In the genomic region with DNA sequence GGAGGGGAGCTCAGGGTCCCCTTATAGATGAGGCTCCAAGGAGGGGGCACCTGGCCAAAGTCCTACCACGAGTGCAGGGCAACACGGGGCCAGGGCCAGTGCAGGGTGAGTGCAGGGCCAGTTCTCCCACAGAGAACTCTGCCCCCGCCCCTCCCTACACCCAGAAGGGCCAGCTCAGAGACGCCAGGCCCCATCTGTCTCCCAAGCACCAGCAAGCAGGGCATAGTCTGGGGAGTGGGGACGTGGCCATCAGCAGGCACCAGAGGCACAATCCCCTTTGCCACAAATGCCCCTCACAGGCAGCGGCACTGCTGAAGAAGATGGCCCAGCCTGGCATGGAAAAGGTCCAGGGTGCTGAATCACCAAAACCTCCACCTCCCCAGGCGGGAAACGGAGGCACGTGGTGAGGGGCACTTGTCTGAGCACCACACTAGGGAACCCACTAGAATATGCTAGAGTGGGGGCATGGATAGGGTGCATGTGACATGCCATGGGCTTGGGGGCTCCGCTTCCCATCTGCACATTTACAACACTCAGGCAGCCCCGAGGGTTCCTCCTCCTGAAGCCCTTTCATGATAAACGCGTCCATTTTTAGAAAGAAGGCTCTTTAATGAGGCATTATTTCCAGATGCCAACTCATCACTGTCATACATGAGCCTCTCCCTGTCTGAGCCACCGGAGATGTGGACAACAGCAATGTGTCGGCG, we compare ENCODE assay signal across 1 cellular context.
A peak's percentile ranks its signal among the peaks of the same experiment; 100 is the strongest.
TF ChIP-seq lines count a peak whose summit lies in the region.

No MANE protein-coding gene starts in this region.

TF ChIP-seq in HepG2, 621 proteins besides CTCF, POLR2A, EP300 and RAD21 (continued from another document and continues in another):
- no peak for TF ChIP-seq ZNF749 (CRISPR knock-in tag; IDR thresholded peaks at IDR 0.05; ENCODE audit: borderline replicate concordance)
- no peak for TF ChIP-seq PRPF4 (IDR thresholded peaks at IDR 0.05; ENCODE audit: low read depth, low read length, poor library complexity, severe bottlenecking)
- TF ChIP-seq EEA1 (CRISPR knock-in tag; IDR thresholded peaks at IDR 0.05; ENCODE audit: borderline replicate concordance) = no peak
- TF ChIP-seq KDM5B (CRISPR knock-in tag; IDR thresholded peaks at IDR 0.05; ENCODE audit: borderline replicate concordance) = no peak
- TF ChIP-seq RNF2 (conservative IDR thresholded peaks at IDR 0.05; ENCODE audit: low read depth) = no peak
- peak; percentile 43; the same call in 1 of the 2 replicates for TF ChIP-seq ZFX (CRISPR knock-in tag; IDR thresholded peaks at IDR 0.05; ENCODE audit: low read depth)
- no peak for TF ChIP-seq KLF12 (CRISPR knock-in tag; IDR thresholded peaks at IDR 0.05; ENCODE audit: borderline replicate concordance)
- TF ChIP-seq ZNF263 (CRISPR knock-in tag; IDR thresholded peaks at IDR 0.05) = no peak
- TF ChIP-seq, protein P1, sequence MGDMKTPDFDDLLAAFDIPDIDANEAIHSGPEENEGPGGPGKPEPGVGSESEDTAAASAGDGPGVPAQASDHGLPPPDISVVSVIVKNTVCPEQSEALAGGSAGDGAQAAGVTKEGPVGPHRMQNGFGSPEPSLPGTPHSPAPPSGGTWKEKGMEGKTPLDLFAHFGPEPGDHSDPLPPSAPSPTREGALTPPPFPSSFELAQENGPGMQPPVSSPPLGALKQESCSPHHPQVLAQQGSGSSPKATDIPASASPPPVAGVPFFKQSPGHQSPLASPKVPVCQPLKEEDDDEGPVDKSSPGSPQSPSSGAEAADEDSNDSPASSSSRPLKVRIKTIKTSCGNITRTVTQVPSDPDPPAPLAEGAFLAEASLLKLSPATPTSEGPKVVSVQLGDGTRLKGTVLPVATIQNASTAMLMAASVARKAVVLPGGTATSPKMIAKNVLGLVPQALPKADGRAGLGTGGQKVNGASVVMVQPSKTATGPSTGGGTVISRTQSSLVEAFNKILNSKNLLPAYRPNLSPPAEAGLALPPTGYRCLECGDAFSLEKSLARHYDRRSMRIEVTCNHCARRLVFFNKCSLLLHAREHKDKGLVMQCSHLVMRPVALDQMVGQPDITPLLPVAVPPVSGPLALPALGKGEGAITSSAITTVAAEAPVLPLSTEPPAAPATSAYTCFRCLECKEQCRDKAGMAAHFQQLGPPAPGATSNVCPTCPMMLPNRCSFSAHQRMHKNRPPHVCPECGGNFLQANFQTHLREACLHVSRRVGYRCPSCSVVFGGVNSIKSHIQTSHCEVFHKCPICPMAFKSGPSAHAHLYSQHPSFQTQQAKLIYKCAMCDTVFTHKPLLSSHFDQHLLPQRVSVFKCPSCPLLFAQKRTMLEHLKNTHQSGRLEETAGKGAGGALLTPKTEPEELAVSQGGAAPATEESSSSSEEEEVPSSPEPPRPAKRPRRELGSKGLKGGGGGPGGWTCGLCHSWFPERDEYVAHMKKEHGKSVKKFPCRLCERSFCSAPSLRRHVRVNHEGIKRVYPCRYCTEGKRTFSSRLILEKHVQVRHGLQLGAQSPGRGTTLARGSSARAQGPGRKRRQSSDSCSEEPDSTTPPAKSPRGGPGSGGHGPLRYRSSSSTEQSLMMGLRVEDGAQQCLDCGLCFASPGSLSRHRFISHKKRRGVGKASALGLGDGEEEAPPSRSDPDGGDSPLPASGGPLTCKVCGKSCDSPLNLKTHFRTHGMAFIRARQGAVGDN (CRISPR knock-in tag; IDR thresholded peaks at IDR 0.05) = peak; percentile 80
- TF ChIP-seq ZBTB7A (CRISPR knock-in tag; IDR thresholded peaks at IDR 0.05) = 0 out of 2 replicates have a peak, but pooled peaks have one; percentile 55
- TF ChIP-seq ZMYM2 (CRISPR knock-in tag; IDR thresholded peaks at IDR 0.05) = no peak
- TF ChIP-seq HNF4A (CRISPR knock-in tag; IDR thresholded peaks at IDR 0.05) = peak; percentile 79
- no peak for TF ChIP-seq ZNF780A (CRISPR knock-in tag; IDR thresholded peaks at IDR 0.05)
- no peak for TF ChIP-seq FOXA3 (CRISPR knock-in tag; IDR thresholded peaks at IDR 0.05)
- TF ChIP-seq RORA (CRISPR knock-in tag; IDR thresholded peaks at IDR 0.05) = no peak
- TF ChIP-seq, protein P2, sequence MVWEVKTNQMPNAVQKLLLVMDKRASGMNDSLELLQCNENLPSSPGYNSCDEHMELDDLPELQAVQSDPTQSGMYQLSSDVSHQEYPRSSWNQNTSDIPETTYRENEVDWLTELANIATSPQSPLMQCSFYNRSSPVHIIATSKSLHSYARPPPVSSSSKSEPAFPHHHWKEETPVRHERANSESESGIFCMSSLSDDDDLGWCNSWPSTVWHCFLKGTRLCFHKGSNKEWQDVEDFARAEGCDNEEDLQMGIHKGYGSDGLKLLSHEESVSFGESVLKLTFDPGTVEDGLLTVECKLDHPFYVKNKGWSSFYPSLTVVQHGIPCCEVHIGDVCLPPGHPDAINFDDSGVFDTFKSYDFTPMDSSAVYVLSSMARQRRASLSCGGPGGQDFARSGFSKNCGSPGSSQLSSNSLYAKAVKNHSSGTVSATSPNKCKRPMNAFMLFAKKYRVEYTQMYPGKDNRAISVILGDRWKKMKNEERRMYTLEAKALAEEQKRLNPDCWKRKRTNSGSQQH (CRISPR knock-in tag; IDR thresholded peaks at IDR 0.05; ENCODE audit: low read depth) = no peak
- TF ChIP-seq KMT2A (CRISPR knock-in tag; IDR thresholded peaks at IDR 0.05) = no peak
- no peak for TF ChIP-seq ZNF550 (CRISPR knock-in tag; IDR thresholded peaks at IDR 0.05; ENCODE audit: borderline replicate concordance)
- TF ChIP-seq, protein P3, sequence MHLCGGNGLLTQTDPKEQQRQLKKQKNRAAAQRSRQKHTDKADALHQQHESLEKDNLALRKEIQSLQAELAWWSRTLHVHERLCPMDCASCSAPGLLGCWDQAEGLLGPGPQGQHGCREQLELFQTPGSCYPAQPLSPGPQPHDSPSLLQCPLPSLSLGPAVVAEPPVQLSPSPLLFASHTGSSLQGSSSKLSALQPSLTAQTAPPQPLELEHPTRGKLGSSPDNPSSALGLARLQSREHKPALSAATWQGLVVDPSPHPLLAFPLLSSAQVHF (CRISPR knock-in tag; IDR thresholded peaks at IDR 0.05) = no peak
- no peak for TF ChIP-seq RBM39 (IDR thresholded peaks at IDR 0.05; ENCODE audit: low read depth, low read length, poor library complexity, severe bottlenecking)
- TF ChIP-seq, protein P4, sequence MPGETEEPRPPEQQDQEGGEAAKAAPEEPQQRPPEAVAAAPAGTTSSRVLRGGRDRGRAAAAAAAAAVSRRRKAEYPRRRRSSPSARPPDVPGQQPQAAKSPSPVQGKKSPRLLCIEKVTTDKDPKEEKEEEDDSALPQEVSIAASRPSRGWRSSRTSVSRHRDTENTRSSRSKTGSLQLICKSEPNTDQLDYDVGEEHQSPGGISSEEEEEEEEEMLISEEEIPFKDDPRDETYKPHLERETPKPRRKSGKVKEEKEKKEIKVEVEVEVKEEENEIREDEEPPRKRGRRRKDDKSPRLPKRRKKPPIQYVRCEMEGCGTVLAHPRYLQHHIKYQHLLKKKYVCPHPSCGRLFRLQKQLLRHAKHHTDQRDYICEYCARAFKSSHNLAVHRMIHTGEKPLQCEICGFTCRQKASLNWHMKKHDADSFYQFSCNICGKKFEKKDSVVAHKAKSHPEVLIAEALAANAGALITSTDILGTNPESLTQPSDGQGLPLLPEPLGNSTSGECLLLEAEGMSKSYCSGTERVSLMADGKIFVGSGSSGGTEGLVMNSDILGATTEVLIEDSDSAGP (CRISPR knock-in tag; IDR thresholded peaks at IDR 0.05; ENCODE audit: borderline replicate concordance) = peak; percentile 46; the same call in 1 of the 2 replicates
- TF ChIP-seq, protein P5, sequence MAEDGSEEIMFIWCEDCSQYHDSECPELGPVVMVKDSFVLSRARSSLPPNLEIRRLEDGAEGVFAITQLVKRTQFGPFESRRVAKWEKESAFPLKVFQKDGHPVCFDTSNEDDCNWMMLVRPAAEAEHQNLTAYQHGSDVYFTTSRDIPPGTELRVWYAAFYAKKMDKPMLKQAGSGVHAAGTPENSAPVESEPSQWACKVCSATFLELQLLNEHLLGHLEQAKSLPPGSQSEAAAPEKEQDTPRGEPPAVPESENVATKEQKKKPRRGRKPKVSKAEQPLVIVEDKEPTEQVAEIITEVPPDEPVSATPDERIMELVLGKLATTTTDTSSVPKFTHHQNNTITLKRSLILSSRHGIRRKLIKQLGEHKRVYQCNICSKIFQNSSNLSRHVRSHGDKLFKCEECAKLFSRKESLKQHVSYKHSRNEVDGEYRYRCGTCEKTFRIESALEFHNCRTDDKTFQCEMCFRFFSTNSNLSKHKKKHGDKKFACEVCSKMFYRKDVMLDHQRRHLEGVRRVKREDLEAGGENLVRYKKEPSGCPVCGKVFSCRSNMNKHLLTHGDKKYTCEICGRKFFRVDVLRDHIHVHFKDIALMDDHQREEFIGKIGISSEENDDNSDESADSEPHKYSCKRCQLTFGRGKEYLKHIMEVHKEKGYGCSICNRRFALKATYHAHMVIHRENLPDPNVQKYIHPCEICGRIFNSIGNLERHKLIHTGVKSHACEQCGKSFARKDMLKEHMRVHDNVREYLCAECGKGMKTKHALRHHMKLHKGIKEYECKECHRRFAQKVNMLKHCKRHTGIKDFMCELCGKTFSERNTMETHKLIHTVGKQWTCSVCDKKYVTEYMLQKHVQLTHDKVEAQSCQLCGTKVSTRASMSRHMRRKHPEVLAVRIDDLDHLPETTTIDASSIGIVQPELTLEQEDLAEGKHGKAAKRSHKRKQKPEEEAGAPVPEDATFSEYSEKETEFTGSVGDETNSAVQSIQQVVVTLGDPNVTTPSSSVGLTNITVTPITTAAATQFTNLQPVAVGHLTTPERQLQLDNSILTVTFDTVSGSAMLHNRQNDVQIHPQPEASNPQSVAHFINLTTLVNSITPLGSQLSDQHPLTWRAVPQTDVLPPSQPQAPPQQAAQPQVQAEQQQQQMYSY (CRISPR knock-in tag; IDR thresholded peaks at IDR 0.05) = no peak
- no peak for TF ChIP-seq ZNF766 (CRISPR knock-in tag; IDR thresholded peaks at IDR 0.05; ENCODE audit: borderline replicate concordance)
- TF ChIP-seq ZNF792 (CRISPR knock-in tag; IDR thresholded peaks at IDR 0.05) = no peak
- TF ChIP-seq, protein P6, sequence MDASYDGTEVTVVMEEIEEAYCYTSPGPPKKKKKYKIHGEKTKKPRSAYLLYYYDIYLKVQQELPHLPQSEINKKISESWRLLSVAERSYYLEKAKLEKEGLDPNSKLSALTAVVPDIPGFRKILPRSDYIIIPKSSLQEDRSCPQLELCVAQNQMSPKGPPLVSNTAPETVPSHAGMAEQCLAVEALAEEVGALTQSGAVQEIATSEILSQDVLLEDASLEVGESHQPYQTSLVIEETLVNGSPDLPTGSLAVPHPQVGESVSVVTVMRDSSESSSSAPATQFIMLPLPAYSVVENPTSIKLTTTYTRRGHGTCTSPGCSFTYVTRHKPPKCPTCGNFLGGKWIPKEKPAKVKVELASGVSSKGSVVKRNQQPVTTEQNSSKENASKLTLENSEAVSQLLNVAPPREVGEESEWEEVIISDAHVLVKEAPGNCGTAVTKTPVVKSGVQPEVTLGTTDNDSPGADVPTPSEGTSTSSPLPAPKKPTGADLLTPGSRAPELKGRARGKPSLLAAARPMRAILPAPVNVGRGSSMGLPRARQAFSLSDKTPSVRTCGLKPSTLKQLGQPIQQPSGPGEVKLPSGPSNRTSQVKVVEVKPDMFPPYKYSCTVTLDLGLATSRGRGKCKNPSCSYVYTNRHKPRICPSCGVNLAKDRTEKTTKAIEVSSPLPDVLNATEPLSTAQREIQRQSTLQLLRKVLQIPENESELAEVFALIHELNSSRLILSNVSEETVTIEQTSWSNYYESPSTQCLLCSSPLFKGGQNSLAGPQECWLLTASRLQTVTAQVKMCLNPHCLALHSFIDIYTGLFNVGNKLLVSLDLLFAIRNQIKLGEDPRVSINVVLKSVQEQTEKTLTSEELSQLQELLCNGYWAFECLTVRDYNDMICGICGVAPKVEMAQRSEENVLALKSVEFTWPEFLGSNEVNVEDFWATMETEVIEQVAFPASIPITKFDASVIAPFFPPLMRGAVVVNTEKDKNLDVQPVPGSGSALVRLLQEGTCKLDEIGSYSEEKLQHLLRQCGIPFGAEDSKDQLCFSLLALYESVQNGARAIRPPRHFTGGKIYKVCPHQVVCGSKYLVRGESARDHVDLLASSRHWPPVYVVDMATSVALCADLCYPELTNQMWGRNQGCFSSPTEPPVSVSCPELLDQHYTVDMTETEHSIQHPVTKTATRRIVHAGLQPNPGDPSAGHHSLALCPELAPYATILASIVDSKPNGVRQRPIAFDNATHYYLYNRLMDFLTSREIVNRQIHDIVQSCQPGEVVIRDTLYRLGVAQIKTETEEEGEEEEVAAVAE (CRISPR knock-in tag; IDR thresholded peaks at IDR 0.05; ENCODE audit: borderline replicate concordance) = no peak
- TF ChIP-seq ZBTB20 (CRISPR knock-in tag; IDR thresholded peaks at IDR 0.05; ENCODE audit: borderline replicate concordance, low read depth) = no peak; the same call in 1 of the 2 replicates
- TF ChIP-seq, protein P7, sequence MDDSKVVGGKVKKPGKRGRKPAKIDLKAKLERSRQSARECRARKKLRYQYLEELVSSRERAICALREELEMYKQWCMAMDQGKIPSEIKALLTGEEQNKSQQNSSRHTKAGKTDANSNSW (CRISPR knock-in tag; IDR thresholded peaks at IDR 0.05; ENCODE audit: borderline replicate concordance) = no peak
- TF ChIP-seq, protein P8, sequence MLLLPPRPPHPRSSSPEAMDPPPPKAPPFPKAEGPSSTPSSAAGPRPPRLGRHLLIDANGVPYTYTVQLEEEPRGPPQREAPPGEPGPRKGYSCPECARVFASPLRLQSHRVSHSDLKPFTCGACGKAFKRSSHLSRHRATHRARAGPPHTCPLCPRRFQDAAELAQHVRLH (CRISPR knock-in tag; IDR thresholded peaks at IDR 0.05; ENCODE audit: borderline replicate concordance, low read depth) = no peak
- TF ChIP-seq ZNF543 (CRISPR knock-in tag; IDR thresholded peaks at IDR 0.05) = no peak
- no peak for TF ChIP-seq TBL1XR1 (IDR thresholded peaks at IDR 0.05; ENCODE audit: borderline replicate concordance, low read length, partially characterized antibody)
- TF ChIP-seq HNF4G (IDR thresholded peaks at IDR 0.05; ENCODE audit: borderline replicate concordance, low read depth, low read length) = peak; percentile 67
- no peak for TF ChIP-seq HNF4G (CRISPR knock-in tag; IDR thresholded peaks at IDR 0.05; ENCODE audit: borderline replicate concordance, low read depth)
- no peak for TF ChIP-seq HOXA3 (CRISPR knock-in tag; IDR thresholded peaks at IDR 0.05)
- TF ChIP-seq, protein P9, sequence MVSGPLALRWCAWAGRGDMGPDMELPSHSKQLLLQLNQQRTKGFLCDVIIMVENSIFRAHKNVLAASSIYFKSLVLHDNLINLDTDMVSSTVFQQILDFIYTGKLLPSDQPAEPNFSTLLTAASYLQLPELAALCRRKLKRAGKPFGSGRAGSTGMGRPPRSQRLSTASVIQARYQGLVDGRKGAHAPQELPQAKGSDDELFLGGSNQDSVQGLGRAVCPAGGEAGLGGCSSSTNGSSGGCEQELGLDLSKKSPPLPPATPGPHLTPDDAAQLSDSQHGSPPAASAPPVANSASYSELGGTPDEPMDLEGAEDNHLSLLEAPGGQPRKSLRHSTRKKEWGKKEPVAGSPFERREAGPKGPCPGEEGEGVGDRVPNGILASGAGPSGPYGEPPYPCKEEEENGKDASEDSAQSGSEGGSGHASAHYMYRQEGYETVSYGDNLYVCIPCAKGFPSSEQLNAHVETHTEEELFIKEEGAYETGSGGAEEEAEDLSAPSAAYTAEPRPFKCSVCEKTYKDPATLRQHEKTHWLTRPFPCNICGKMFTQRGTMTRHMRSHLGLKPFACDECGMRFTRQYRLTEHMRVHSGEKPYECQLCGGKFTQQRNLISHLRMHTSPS (CRISPR knock-in tag; IDR thresholded peaks at IDR 0.05; ENCODE audit: low read depth) = peak; percentile 85; the same call in 1 of the 2 replicates
